ENCODE assay signal across 28 cellular contexts in the genomic region with DNA sequence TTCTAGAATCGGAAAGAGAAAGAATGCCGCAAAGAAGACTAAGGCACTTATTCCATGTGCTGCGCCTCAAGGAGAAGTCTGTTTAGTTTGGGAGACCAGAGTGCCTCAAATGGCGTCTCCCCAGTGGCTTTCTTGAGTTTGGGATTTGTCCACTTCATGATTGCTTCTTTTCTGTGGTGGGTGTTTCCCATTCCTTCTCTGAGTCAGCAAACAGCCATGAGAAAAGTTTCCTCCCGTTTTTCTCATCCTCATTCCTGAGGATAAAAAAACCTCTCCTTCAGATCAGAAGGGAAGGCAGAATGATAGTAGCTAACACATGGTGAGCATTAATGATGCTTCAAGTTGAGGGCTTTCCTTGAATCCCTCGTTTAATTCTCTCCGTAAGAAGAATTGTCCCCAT.
DNase-seq lines count a peak whose midpoint lies in the region; ATAC-seq and TF ChIP-seq lines count a peak whose summit lies in the region.
"Had no signal": no experiment of that assay in that cellular context is flagged by ENCODE, and none has a peak within 500 bp of the region (broad histone marks: within the 10 kb centered on the region; RNA-seq: fewer than 3 reads in every experiment).

No MANE protein-coding gene starts in this region.

- WGBS in SK-N-SH (ENCODE audit: low lambda C conversion rate) = 58% methylated on average over 7 of the region's 7 CpGs
- 92% methylated on average over 7 of the region's 7 CpGs for WGBS in esophagus muscularis mucosa

- TF ChIP-seq EP300 in SK-N-SH (IDR thresholded peaks at IDR 0.05; ENCODE audit: borderline replicate concordance in 1 of 2, low read depth in 1 of 2, low read length in 1 of 2) (no peak), esophagus muscularis mucosa (IDR thresholded peaks at IDR 0.05) (no peak)

- DNase-seq in SK-N-SH (no peak), RPMI7951 (ENCODE audit: low read depth) (peak; percentile 64), fibroblast of peridontal ligament (ENCODE audit: extremely low read depth) (peak; percentile 27), amniotic stem cell (lab: John Stamatoyannopoulos, UW) (no peak), esophagus muscularis mucosa (ENCODE audit: extremely low spot score) (no peak), OCI-M1 (lab: John Stamatoyannopoulos, UW) (no peak)
- DNase-seq: activated CD4-positive, alpha-beta T cell treated with anti-CD3 and anti-CD28 coated beads for 4 hours; activated naive CD4-positive, alpha-beta T cell treated with Interleukin-2 at 50 U/mL for 16 hours; activated T-cell treated with anti-CD3 and anti-CD28 coated beads, Interleukin-2, amount 50 U/mL, for 48 hours; central memory CD4-positive, alpha-beta T cell; COR-L47; dermis blood vessel endothelial cell; DMS79; head of caudate nucleus; MG63; NCI-H2081 treated with DMSO at 0.1 percent for 48 hours; NK-92 treated with Interleukin-12 subunit alpha and Interleukin-12 subunit beta, amount 100 ng/mL, for 24 hours; stimulated activated CD4-positive, alpha-beta T cell treated with anti-CD3 and anti-CD28 coated beads, Interleukin-15, amount 100 ng/mL, for 24 hours; stimulated activated naive CD8-positive, alpha-beta T cell treated with anti-CD3 and anti-CD28 coated beads, Interleukin-15, amount 100 ng/mL, for 72 hours; T-helper 2 cell; tibial artery had no signal

- no peak overlapping the region for H3K27ac ChIP-seq in SK-N-SH (ENCODE audit: low read depth in 2 of 2, low read length in 1 of 2)
- H3K27ac ChIP-seq in esophagus muscularis mucosa (replicated peaks in 1 of 4) = no peak overlapping the region
- H3K27ac ChIP-seq: 22Rv1; BLaER1 treated with 17β-estradiol and CSF1 and Interleukin-3, amounts not matched to agents 10 nM and 100 nM; neural progenitor cell; tibial artery had no signal

- TF ChIP-seq CTCF in SK-N-SH (IDR thresholded peaks at IDR 0.05) (no peak), esophagus muscularis mucosa (IDR thresholded peaks at IDR 0.05) (no peak)

- peak overlapping the region; percentile 13; the same call in 1 of the 2 replicates for H2AFZ ChIP-seq in SK-N-SH (ENCODE audit: low read depth)
- H2AFZ ChIP-seq: neural progenitor cell had no signal

- ATAC-seq in SK-N-SH treated with all-trans-retinoic acid at 6 μM for 48 hours = no peak
- ATAC-seq in HG03139 (IDR thresholded peaks at IDR 0.05; ENCODE audit: unreplicated experiment) = no peak
- ATAC-seq: sciatic nerve; stimulated activated naive CD8-positive, alpha-beta T cell treated with anti-CD3 and anti-CD28 coated beads, Interleukin-15, amount 100 ng/mL, for 72 hours had no signal

- H3K4me1 ChIP-seq in SK-N-SH (ENCODE audit: control insufficient read depth in 1 of 2, insufficient read depth in 2 of 2, low read depth in 1 of 2, low read length in 1 of 2) = no peaks in the 10 kb centered on the region; a peak in 2 of 4 replicates
- no peaks in the 10 kb centered on the region for H3K4me1 ChIP-seq in esophagus muscularis mucosa
- H3K4me1 ChIP-seq: tibial artery had no signal

- H3K4me2 ChIP-seq in SK-N-SH = no peak overlapping the region
- H3K4me2 ChIP-seq: BLaER1 treated with 17β-estradiol and CSF1 and Interleukin-3, amounts not matched to agents 10 nM and 100 nM; neural progenitor cell had no signal

- no peaks in the 10 kb centered on the region for H3K36me3 ChIP-seq in SK-N-SH (replicated peaks in 1 of 2; ENCODE audit: control insufficient read depth in 1 of 2, insufficient read depth in 2 of 2, low read length in 1 of 2)
- no peaks in the 10 kb centered on the region for H3K36me3 ChIP-seq in esophagus muscularis mucosa
- H3K36me3 ChIP-seq: MG63, neural progenitor cell, tibial artery had no signal

- TF ChIP-seq POLR2A in esophagus muscularis mucosa (IDR thresholded peaks at IDR 0.05; ENCODE audit: low read depth) = no peak

- H3K27me3 ChIP-seq in SK-N-SH (ENCODE audit: insufficient read depth) (no peaks in the 10 kb centered on the region), esophagus muscularis mucosa (no peaks in the 10 kb centered on the region)
- H3K27me3 ChIP-seq: BLaER1 treated with 17β-estradiol and CSF1 and Interleukin-3, amounts not matched to agents 10 nM and 100 nM; MG63; neural progenitor cell had no signal

- no peaks in the 10 kb centered on the region for H3K9me3 ChIP-seq in SK-N-SH
- H3K9me3 ChIP-seq in esophagus muscularis mucosa = no peaks in the 10 kb centered on the region
- H3K9me3 ChIP-seq: BLaER1 treated with 17β-estradiol and CSF1 and Interleukin-3, amounts not matched to agents 10 nM and 100 nM; MG63; tibial artery had no signal

- TF ChIP-seq RAD21 in SK-N-SH (IDR thresholded peaks at IDR 0.05; ENCODE audit: low read length) = no peak

- H4K20me1 ChIP-seq in SK-N-SH (ENCODE audit: insufficient read depth) = no peaks in the 10 kb centered on the region
- H4K20me1 ChIP-seq: BLaER1 treated with 17β-estradiol and CSF1 and Interleukin-3, amounts not matched to agents 10 nM and 100 nM had no signal

- no peaks in the 10 kb centered on the region for H3K9me2 ChIP-seq in SK-N-SH

- no peaks in the 10 kb centered on the region for H3K79me2 ChIP-seq in SK-N-SH (ENCODE audit: insufficient read depth)

- H3K4me3 ChIP-seq in SK-N-SH (ENCODE audit: low read depth in 2 of 2, low read length in 1 of 2) = no peak overlapping the region
- no peak overlapping the region for H3K4me3 ChIP-seq in esophagus muscularis mucosa
- H3K4me3 ChIP-seq: BLaER1 treated with 17β-estradiol and CSF1 and Interleukin-3, amounts not matched to agents 10 nM and 100 nM; lung; MG63; neural progenitor cell; tibial artery had no signal

- no peaks in the 10 kb centered on the region for H3F3A ChIP-seq in SK-N-SH (replicated peaks; ENCODE audit: insufficient read depth)

- POLR2A ChIA-PET in SK-N-SH (lab: Yijun Ruan, JAX) = interaction anchor here (0.5 kb wide), 1 partner anchor 424 kb away, joined by 3 read pairs; no protein-coding TSS in a partner anchor

- no peak overlapping the region for H3K9ac ChIP-seq in SK-N-SH
- H3K9ac ChIP-seq: BLaER1 treated with 17β-estradiol and CSF1 and Interleukin-3, amounts not matched to agents 10 nM and 100 nM; neural progenitor cell had no signal

- CTCF ChIA-PET in SK-N-SH (lab: Yijun Ruan, JAX) = interaction anchor here (0.6 to 4.2 kb wide), 6 partner anchors 9 to 440 kb away, joined by 3 to 14 read pairs (median 4); no protein-coding TSS in a partner anchor

- intact Hi-C loops in esophagus muscularis mucosa (cut with DNase I) = no loop called here

TF ChIP-seq in SK-N-SH, 30 proteins besides CTCF, POLR2A, EP300 and RAD21 (continues in another document):
- TF ChIP-seq FOXM1 (IDR thresholded peaks at IDR 0.05; ENCODE audit: low read depth) (no peak), MEF2A (IDR thresholded peaks at IDR 0.05; ENCODE audit: borderline replicate concordance, low read depth) (no peak), RCOR1 (IDR thresholded peaks at IDR 0.05; ENCODE audit: low read length) (no peak), NRF1 (IDR thresholded peaks at IDR 0.05; ENCODE audit: low read depth, low read length) (no peak), TCF12 (IDR thresholded peaks at IDR 0.05) (no peak), GATA2 (CRISPR knock-in tag; IDR thresholded peaks at IDR 0.05) (no peak), FOXJ3 (CRISPR knock-in tag; IDR thresholded peaks at IDR 0.05) (no peak)
- TF ChIP-seq, protein P1, sequence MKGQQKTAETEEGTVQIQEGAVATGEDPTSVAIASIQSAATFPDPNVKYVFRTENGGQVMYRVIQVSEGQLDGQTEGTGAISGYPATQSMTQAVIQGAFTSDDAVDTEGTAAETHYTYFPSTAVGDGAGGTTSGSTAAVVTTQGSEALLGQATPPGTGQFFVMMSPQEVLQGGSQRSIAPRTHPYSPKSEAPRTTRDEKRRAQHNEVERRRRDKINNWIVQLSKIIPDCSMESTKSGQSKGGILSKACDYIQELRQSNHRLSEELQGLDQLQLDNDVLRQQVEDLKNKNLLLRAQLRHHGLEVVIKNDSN (IDR thresholded peaks at IDR 0.05; ENCODE audit: borderline replicate concordance, low read depth) = no peak
- TF ChIP-seq, protein P2, sequence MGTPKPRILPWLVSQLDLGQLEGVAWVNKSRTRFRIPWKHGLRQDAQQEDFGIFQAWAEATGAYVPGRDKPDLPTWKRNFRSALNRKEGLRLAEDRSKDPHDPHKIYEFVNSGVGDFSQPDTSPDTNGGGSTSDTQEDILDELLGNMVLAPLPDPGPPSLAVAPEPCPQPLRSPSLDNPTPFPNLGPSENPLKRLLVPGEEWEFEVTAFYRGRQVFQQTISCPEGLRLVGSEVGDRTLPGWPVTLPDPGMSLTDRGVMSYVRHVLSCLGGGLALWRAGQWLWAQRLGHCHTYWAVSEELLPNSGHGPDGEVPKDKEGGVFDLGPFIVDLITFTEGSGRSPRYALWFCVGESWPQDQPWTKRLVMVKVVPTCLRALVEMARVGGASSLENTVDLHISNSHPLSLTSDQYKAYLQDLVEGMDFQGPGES (IDR thresholded peaks at IDR 0.05; ENCODE audit: low read depth, low read length) = no peak

TF ChIP-seq in SK-N-SH treated with all-trans-retinoic acid at 6 μM for 48 hours, 23 proteins besides CTCF, POLR2A, EP300 and RAD21 (continues in another document):
- TF ChIP-seq, protein P3, sequence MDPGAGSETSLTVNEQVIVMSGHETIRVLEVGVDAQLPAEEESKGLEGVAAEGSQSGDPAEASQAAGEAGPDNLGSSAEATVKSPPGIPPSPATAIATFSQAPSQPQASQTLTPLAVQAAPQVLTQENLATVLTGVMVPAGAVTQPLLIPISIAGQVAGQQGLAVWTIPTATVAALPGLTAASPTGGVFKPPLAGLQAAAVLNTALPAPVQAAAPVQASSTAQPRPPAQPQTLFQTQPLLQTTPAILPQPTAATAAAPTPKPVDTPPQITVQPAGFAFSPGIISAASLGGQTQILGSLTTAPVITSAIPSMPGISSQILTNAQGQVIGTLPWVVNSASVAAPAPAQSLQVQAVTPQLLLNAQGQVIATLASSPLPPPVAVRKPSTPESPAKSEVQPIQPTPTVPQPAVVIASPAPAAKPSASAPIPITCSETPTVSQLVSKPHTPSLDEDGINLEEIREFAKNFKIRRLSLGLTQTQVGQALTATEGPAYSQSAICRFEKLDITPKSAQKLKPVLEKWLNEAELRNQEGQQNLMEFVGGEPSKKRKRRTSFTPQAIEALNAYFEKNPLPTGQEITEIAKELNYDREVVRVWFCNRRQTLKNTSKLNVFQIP (CRISPR knock-in tag; IDR thresholded peaks at IDR 0.05; ENCODE audit: borderline replicate concordance, low read depth) = no peak
- no peak for TF ChIP-seq PPARA (CRISPR knock-in tag; IDR thresholded peaks at IDR 0.05; ENCODE audit: borderline replicate concordance)

Comparison
In these comparisons a context has a peak if more than half of its experiments do, and no peak if none do; other contexts are left out.
1. DNase-seq: peak in RPMI7951 (single experiment) and fibroblast of peridontal ligament (single experiment); none in SK-N-SH (single experiment), amniotic stem cell (single experiment), esophagus muscularis mucosa (single experiment) and OCI-M1 (single experiment).